In the genomic region with DNA sequence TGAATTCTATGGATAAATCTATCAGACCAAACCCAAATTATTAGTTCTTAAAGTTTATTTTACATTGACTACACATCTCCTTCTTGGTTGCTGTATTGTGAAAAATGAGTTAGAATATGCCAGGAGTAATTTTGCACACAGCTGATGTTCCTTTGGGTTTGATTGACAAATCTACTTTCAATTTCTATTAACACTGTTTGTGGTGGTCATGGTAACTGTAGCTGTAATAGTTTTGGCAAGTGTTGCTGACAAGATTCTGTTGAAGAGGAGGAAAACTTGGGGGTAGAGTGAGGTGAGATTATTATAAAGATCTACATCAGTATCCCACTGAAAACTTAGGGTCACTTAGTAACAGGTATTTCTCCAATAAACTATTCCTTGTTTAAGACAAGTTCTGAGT, we compare ENCODE assay signal across 1 cellular context.
TF ChIP-seq lines count a peak whose summit lies in the region.

No MANE protein-coding gene starts in this region.

TF ChIP-seq in HepG2, 621 proteins besides CTCF, POLR2A, EP300 and RAD21 (continued from another document):
- TF ChIP-seq, protein P1, sequence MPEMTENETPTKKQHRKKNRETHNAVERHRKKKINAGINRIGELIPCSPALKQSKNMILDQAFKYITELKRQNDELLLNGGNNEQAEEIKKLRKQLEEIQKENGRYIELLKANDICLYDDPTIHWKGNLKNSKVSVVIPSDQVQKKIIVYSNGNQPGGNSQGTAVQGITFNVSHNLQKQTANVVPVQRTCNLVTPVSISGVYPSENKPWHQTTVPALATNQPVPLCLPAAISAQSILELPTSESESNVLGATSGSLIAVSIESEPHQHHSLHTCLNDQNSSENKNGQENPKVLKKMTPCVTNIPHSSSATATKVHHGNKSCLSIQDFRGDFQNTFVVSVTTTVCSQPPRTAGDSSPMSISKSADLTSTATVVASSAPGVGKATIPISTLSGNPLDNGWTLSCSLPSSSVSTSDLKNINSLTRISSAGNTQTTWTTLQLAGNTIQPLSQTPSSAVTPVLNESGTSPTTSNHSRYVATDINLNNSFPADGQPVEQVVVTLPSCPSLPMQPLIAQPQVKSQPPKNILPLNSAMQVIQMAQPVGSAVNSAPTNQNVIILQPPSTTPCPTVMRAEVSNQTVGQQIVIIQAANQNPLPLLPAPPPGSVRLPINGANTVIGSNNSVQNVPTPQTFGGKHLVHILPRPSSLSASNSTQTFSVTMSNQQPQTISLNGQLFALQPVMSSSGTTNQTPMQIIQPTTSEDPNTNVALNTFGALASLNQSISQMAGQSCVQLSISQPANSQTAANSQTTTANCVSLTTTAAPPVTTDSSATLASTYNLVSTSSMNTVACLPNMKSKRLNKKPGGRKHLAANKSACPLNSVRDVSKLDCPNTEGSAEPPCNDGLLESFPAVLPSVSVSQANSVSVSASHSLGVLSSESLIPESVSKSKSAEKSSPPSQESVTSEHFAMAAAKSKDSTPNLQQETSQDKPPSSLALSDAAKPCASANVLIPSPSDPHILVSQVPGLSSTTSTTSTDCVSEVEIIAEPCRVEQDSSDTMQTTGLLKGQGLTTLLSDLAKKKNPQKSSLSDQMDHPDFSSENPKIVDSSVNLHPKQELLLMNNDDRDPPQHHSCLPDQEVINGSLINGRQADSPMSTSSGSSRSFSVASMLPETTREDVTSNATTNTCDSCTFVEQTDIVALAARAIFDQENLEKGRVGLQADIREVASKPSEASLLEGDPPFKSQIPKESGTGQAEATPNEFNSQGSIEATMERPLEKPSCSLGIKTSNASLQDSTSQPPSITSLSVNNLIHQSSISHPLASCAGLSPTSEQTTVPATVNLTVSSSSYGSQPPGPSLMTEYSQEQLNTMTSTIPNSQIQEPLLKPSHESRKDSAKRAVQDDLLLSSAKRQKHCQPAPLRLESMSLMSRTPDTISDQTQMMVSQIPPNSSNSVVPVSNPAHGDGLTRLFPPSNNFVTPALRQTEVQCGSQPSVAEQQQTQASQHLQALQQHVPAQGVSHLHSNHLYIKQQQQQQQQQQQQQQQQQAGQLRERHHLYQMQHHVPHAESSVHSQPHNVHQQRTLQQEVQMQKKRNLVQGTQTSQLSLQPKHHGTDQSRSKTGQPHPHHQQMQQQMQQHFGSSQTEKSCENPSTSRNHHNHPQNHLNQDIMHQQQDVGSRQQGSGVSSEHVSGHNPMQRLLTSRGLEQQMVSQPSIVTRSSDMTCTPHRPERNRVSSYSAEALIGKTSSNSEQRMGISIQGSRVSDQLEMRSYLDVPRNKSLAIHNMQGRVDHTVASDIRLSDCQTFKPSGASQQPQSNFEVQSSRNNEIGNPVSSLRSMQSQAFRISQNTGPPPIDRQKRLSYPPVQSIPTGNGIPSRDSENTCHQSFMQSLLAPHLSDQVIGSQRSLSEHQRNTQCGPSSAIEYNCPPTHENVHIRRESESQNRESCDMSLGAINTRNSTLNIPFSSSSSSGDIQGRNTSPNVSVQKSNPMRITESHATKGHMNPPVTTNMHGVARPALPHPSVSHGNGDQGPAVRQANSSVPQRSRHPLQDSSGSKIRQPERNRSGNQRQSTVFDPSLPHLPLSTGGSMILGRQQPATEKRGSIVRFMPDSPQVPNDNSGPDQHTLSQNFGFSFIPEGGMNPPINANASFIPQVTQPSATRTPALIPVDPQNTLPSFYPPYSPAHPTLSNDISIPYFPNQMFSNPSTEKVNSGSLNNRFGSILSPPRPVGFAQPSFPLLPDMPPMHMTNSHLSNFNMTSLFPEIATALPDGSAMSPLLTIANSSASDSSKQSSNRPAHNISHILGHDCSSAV (CRISPR knock-in tag; IDR thresholded peaks at IDR 0.05; ENCODE audit: borderline replicate concordance) = no peak
- TF ChIP-seq SNAI1 (CRISPR knock-in tag; IDR thresholded peaks at IDR 0.05; ENCODE audit: borderline replicate concordance) (no peak), MYNN (CRISPR knock-in tag; IDR thresholded peaks at IDR 0.05; ENCODE audit: low read depth) (no peak), ZNF556 (CRISPR knock-in tag; IDR thresholded peaks at IDR 0.05; ENCODE audit: borderline replicate concordance) (no peak)
- TF ChIP-seq, protein P2, sequence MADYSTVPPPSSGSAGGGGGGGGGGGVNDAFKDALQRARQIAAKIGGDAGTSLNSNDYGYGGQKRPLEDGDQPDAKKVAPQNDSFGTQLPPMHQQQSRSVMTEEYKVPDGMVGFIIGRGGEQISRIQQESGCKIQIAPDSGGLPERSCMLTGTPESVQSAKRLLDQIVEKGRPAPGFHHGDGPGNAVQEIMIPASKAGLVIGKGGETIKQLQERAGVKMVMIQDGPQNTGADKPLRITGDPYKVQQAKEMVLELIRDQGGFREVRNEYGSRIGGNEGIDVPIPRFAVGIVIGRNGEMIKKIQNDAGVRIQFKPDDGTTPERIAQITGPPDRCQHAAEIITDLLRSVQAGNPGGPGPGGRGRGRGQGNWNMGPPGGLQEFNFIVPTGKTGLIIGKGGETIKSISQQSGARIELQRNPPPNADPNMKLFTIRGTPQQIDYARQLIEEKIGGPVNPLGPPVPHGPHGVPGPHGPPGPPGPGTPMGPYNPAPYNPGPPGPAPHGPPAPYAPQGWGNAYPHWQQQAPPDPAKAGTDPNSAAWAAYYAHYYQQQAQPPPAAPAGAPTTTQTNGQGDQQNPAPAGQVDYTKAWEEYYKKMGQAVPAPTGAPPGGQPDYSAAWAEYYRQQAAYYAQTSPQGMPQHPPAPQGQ (CRISPR knock-in tag; IDR thresholded peaks at IDR 0.05; ENCODE audit: borderline replicate concordance) = no peak
- TF ChIP-seq, protein P3, sequence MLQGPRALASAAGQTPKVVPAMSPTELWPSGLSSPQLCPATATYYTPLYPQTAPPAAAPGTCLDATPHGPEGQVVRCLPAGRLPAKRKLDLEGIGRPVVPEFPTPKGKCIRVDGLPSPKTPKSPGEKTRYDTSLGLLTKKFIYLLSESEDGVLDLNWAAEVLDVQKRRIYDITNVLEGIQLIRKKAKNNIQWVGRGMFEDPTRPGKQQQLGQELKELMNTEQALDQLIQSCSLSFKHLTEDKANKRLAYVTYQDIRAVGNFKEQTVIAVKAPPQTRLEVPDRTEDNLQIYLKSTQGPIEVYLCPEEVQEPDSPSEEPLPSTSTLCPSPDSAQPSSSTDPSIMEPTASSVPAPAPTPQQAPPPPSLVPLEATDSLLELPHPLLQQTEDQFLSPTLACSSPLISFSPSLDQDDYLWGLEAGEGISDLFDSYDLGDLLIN (CRISPR knock-in tag; IDR thresholded peaks at IDR 0.05; ENCODE audit: borderline replicate concordance) = no peak
